Comparison of ENCODE assay signal across 8 cellular contexts in the genomic region with DNA sequence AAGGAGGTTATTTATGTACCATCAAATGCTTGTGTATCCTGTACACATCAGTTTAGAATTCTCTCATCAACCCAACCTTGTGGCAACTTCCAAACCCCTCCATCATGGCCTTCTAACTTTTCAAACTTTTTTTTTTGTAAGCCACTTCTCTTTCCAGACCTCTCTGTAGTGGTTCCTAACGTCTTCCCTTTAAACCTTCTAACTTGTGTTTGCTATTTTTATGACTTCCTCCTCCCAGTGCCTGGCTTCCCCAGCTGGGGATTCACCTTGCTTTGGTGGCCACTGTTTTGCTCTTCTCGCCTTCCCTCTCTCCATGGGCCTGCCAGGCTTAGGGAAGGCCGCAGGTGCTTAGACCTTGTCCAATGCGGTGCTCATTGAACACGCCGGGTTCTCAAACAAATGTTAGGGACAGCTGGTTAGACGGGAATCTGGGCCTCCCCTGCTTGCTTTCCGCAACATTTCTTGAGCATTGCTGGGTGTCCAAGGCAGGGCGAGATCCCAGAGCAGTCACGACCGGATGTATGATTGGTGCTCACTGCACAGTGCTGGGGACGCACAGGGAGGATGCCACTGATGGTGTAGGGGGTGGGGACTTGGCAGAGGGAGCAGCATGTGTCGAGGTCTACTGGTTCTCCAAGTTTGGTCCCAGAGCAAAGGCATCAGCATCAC. TPM values are rescaled to one million over a fixed set of nuclear protein-coding genes. Genes with fewer than 3 reads are reported as not detected.
DNase-seq lines count a peak whose midpoint lies in the region; ATAC-seq and TF ChIP-seq lines count a peak whose summit lies in the region.

No MANE protein-coding gene starts in this region.

- DNase-seq in activated naive CD8-positive, alpha-beta T cell treated with anti-CD3 and anti-CD28 coated beads, Interleukin-2, amount 10 ng/mL, durations not matched to agents 7 days and 5 days = no peak
- no peak for DNase-seq in neural crest cell (ENCODE audit: low read depth, low spot score)
- no peak for DNase-seq in dedifferentiated amniotic fluid mesenchymal stem cell (ENCODE audit: extremely low spot score)
- no peak for DNase-seq in SHP77 treated with DMSO at 0.1 percent for 48 hours (lab: John Stamatoyannopoulos, UW)
- DNase-seq in HAP-1 (ENCODE audit: low spot score in 2 of 2) = no peak

- no peak for ATAC-seq in activated naive CD8-positive, alpha-beta T cell treated with anti-CD3 and anti-CD28 coated beads, Interleukin-2, amount 10 ng/mL, durations not matched to agents 7 days and 5 days (ENCODE audit: low read depth)
- ATAC-seq in GM18511 (IDR thresholded peaks at IDR 0.05; ENCODE audit: unreplicated experiment) = no peak

- peaks cover 27% of the 10 kb centered on the region for H3K79me2 ChIP-seq in Loucy (ENCODE audit: insufficient read depth, low read length)

- H3K36me3 ChIP-seq in ES-I3 (ENCODE audit: insufficient read depth, low read length) = no peaks in the 10 kb centered on the region
- H3K36me3 ChIP-seq in Loucy (ENCODE audit: insufficient read depth, low read length) = no peaks in the 10 kb centered on the region
- H3K36me3 ChIP-seq in HAP-1 (replicated peaks) = no peaks in the 10 kb centered on the region

- H3K27me3 ChIP-seq in Loucy (ENCODE audit: insufficient read depth, low read length, poor library complexity, severe bottlenecking) = no peaks in the 10 kb centered on the region
- no peaks in the 10 kb centered on the region; the same call in 1 of the 2 replicates for H3K27me3 ChIP-seq in HAP-1 (ENCODE audit: low read depth)

- H2AFZ ChIP-seq in Loucy (ENCODE audit: low read length) = no peak overlapping the region

- peaks cover 3% of the 10 kb centered on the region for H3K36me3 Mint-ChIP-seq in activated naive CD8-positive, alpha-beta T cell treated with anti-CD3 and anti-CD28 coated beads, Interleukin-2, amount 10 ng/mL, durations not matched to agents 7 days and 5 days
- no peaks in the 10 kb centered on the region for H3K36me3 Mint-ChIP-seq in neural crest cell (ENCODE audit: low read depth)

- POLR2A ChIA-PET in activated naive CD8-positive, alpha-beta T cell treated with anti-CD3 and anti-CD28 coated beads, Interleukin-2, amount 10 ng/mL, durations not matched to agents 7 days and 5 days (lab: Charles Lee) = interaction anchor here (0.7 to 3.1 kb wide), 3 partner anchors 28 to 184 kb away, joined by 6 to 21 read pairs (median 6); a partner anchor contains a TSS

- TF ChIP-seq CTCF in Loucy (conservative IDR thresholded peaks at IDR 0.05; ENCODE audit: low read length) (no peak), neural crest cell (conservative IDR thresholded peaks at IDR 0.05) (no peak)

- H3K9me3 ChIP-seq in ES-I3 (ENCODE audit: control insufficient read depth, insufficient read depth, low read length) (0 out of 2 replicates have a peak, but pooled peaks cover 4% of the 10 kb centered on the region), Loucy (ENCODE audit: insufficient read depth, low read depth, low read length) (no peaks in the 10 kb centered on the region), HAP-1 (0 out of 2 replicates have a peak, but pooled peaks cover 6% of the 10 kb centered on the region)

- H3F3A ChIP-seq in Loucy (ENCODE audit: low read depth) = no peaks in the 10 kb centered on the region

- peak overlapping the region; percentile 95 for H3K4me2 ChIP-seq in Loucy (ENCODE audit: low read depth, low read length, poor library complexity, severe bottlenecking)

- H3K4me1 ChIP-seq in ES-I3 (ENCODE audit: insufficient read depth, low read length) (peaks cover 21% of the 10 kb centered on the region), Loucy (ENCODE audit: insufficient read depth, low read length, poor library complexity, severe bottlenecking) (peaks cover 40% of the 10 kb centered on the region), HAP-1 (peaks cover 11% of the 10 kb centered on the region)

- peak overlapping the region; percentile 69 for H3K4me3 Mint-ChIP-seq in activated naive CD8-positive, alpha-beta T cell treated with anti-CD3 and anti-CD28 coated beads, Interleukin-2, amount 10 ng/mL, durations not matched to agents 7 days and 5 days
- peak overlapping the region; percentile 75 for H3K4me3 Mint-ChIP-seq in neural crest cell

- peak overlapping the region; percentile 77 for H3K4me3 ChIP-seq in Loucy (ENCODE audit: low read length, poor library complexity, severe bottlenecking)
- no peak overlapping the region for H3K4me3 ChIP-seq in HAP-1

- peaks cover 5% of the 10 kb centered on the region for H3K27me3 Mint-ChIP-seq in activated naive CD8-positive, alpha-beta T cell treated with anti-CD3 and anti-CD28 coated beads, Interleukin-2, amount 10 ng/mL, durations not matched to agents 7 days and 5 days
- H3K27me3 Mint-ChIP-seq in neural crest cell (ENCODE audit: low read depth) = peaks cover 10% of the 10 kb centered on the region

- no peaks in the 10 kb centered on the region for H3K9me3 Mint-ChIP-seq in activated naive CD8-positive, alpha-beta T cell treated with anti-CD3 and anti-CD28 coated beads, Interleukin-2, amount 10 ng/mL, durations not matched to agents 7 days and 5 days
- no peaks in the 10 kb centered on the region for H3K9me3 Mint-ChIP-seq in neural crest cell

- H4K20me1 ChIP-seq in Loucy (ENCODE audit: insufficient read depth, low read length, poor library complexity, severe bottlenecking) = no peaks in the 10 kb centered on the region

- peaks cover 25% of the 10 kb centered on the region for H3K4me1 Mint-ChIP-seq in activated naive CD8-positive, alpha-beta T cell treated with anti-CD3 and anti-CD28 coated beads, Interleukin-2, amount 10 ng/mL, durations not matched to agents 7 days and 5 days
- peaks cover 38% of the 10 kb centered on the region for H3K4me1 Mint-ChIP-seq in neural crest cell

- H3K9me2 ChIP-seq in Loucy (replicated peaks; ENCODE audit: low read depth, low read length) = no peaks in the 10 kb centered on the region

- no peak overlapping the region for H3K27ac Mint-ChIP-seq in activated naive CD8-positive, alpha-beta T cell treated with anti-CD3 and anti-CD28 coated beads, Interleukin-2, amount 10 ng/mL, durations not matched to agents 7 days and 5 days
- no peak overlapping the region for H3K27ac Mint-ChIP-seq in neural crest cell (ENCODE audit: unreplicated experiment)

- H3K9ac ChIP-seq in ES-I3 (ENCODE audit: low read depth, low read length) = peak overlapping the region; percentile 65; the same call in 1 of the 2 replicates
- H3K9ac ChIP-seq in Loucy (ENCODE audit: low read depth, low read length, poor library complexity, severe bottlenecking) = no peak overlapping the region

- in situ Hi-C loops in HAP-1 (cut with MboI; ENCODE audit: low sequenced_read_pairs) = no loop called here

RNA-seq across cellular contexts. Expression of a gene that starts 1.1 kb away (rescaled TPM):
- total RNA-seq in activated naive CD8-positive, alpha-beta T cell treated with anti-CD3 and anti-CD28 coated beads, Interleukin-2, amount 10 ng/mL, durations not matched to agents 7 days and 5 days = 10 to 100 TPM; 29.0 to 31.9 TPM
- 23.4 and 26.5 TPM in 2 replicates for total RNA-seq in neural crest cell

RNA-seq across cellular contexts. Expression of a gene that starts 28.1 kb away (rescaled TPM):
- total RNA-seq in activated naive CD8-positive, alpha-beta T cell treated with anti-CD3 and anti-CD28 coated beads, Interleukin-2, amount 10 ng/mL, durations not matched to agents 7 days and 5 days = 10 to 100 TPM; 49.6 to 51.0 TPM
- total RNA-seq in neural crest cell = 70.4 and 72.2 TPM in 2 replicates

RNA-seq across cellular contexts. Expression of a gene that starts 28.2 kb away (rescaled TPM):
- 10 to 100 TPM; 27.3 to 28.8 TPM for total RNA-seq in activated naive CD8-positive, alpha-beta T cell treated with anti-CD3 and anti-CD28 coated beads, Interleukin-2, amount 10 ng/mL, durations not matched to agents 7 days and 5 days
- total RNA-seq in neural crest cell = 25.5 and 31.4 TPM in 2 replicates

RNA-seq across cellular contexts. Expression of a gene that starts 52.5 kb away (rescaled TPM):
- 10 to 100 TPM; 45.0 to 47.1 TPM for total RNA-seq in activated naive CD8-positive, alpha-beta T cell treated with anti-CD3 and anti-CD28 coated beads, Interleukin-2, amount 10 ng/mL, durations not matched to agents 7 days and 5 days
- total RNA-seq in neural crest cell = 92.3 and 92.7 TPM in 2 replicates
